In genomic region chr4:159976871-159977482, GRCh38 we compare ENCODE assay signal across 1 cellular context.
TF ChIP-seq lines count a peak whose summit lies in the region.

No MANE protein-coding gene starts in this region.

TF ChIP-seq in GM23338, 12 proteins besides CTCF, POLR2A, EP300 and RAD21 (continued from another document):
- TF ChIP-seq, protein P1, sequence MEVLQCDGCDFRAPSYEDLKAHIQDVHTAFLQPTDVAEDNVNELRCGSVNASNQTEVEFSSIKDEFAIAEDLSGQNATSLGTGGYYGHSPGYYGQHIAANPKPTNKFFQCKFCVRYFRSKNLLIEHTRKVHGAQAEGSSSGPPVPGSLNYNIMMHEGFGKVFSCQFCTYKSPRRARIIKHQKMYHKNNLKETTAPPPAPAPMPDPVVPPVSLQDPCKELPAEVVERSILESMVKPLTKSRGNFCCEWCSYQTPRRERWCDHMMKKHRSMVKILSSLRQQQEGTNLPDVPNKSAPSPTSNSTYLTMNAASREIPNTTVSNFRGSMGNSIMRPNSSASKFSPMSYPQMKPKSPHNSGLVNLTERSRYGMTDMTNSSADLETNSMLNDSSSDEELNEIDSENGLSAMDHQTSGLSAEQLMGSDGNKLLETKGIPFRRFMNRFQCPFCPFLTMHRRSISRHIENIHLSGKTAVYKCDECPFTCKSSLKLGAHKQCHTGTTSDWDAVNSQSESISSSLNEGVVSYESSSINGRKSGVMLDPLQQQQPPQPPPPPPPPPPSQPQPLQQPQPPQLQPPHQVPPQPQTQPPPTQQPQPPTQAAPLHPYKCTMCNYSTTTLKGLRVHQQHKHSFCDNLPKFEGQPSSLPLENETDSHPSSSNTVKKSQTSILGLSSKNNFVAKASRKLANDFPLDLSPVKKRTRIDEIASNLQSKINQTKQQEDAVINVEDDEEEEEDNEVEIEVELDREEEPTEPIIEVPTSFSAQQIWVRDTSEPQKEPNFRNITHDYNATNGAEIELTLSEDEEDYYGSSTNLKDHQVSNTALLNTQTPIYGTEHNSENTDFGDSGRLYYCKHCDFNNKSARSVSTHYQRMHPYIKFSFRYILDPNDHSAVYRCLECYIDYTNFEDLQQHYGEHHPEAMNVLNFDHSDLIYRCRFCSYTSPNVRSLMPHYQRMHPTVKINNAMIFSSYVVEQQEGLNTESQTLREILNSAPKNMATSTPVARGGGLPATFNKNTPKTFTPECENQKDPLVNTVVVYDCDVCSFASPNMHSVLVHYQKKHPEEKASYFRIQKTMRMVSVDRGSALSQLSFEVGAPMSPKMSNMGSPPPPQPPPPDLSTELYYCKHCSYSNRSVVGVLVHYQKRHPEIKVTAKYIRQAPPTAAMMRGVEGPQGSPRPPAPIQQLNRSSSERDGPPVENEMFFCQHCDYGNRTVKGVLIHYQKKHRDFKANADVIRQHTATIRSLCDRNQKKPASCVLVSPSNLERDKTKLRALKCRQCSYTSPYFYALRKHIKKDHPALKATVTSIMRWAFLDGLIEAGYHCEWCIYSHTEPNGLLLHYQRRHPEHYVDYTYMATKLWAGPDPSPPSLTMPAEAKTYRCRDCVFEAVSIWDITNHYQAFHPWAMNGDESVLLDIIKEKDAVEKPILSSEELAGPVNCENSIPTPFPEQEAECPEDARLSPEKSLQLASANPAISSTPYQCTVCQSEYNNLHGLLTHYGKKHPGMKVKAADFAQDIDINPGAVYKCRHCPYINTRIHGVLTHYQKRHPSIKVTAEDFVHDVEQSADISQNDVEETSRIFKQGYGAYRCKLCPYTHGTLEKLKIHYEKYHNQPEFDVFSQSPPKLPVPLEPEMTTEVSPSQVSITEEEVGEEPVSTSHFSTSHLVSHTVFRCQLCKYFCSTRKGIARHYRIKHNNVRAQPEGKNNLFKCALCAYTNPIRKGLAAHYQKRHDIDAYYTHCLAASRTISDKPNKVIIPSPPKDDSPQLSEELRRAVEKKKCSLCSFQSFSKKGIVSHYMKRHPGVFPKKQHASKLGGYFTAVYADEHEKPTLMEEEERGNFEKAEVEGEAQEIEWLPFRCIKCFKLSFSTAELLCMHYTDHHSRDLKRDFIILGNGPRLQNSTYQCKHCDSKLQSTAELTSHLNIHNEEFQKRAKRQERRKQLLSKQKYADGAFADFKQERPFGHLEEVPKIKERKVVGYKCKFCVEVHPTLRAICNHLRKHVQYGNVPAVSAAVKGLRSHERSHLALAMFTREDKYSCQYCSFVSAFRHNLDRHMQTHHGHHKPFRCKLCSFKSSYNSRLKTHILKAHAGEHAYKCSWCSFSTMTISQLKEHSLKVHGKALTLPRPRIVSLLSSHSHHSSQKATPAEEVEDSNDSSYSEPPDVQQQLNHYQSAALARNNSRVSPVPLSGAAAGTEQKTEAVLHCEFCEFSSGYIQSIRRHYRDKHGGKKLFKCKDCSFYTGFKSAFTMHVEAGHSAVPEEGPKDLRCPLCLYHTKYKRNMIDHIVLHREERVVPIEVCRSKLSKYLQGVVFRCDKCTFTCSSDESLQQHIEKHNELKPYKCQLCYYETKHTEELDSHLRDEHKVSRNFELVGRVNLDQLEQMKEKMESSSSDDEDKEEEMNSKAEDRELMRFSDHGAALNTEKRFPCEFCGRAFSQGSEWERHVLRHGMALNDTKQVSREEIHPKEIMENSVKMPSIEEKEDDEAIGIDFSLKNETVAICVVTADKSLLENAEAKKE (CRISPR knock-in tag; IDR thresholded peaks at IDR 0.05) = 0 out of 2 replicates have a peak, but pooled peaks have one; percentile 46
